In genomic region chr1:156707486-156708244, GRCh38 we compare ENCODE assay signal across 11 cellular contexts. TPM values are rescaled to one million over a fixed set of nuclear protein-coding genes. Genes with fewer than 3 reads are reported as not detected.
DNase-seq lines count a peak whose midpoint lies in the region; TF ChIP-seq lines count a peak whose summit lies in the region.
"Had no signal": no experiment of that assay in that cellular context is flagged by ENCODE, and none has a peak within 500 bp of the region (broad histone marks: within the 10 kb centered on the region; RNA-seq: fewer than 3 reads in every experiment).

No MANE protein-coding gene starts in this region.

- H2AFZ ChIP-seq in neural progenitor cell (replicated peaks): no peak overlapping the region

- in situ Hi-C loops in G401 (cut with HindIII; ENCODE audit: low sequenced_read_pairs): no loop called here

- no peak for TF ChIP-seq CTCF in ascending aorta (IDR thresholded peaks at IDR 0.05)
- no peak for TF ChIP-seq CTCF in neural progenitor cell (IDR thresholded peaks at IDR 0.05)
- no peak for TF ChIP-seq CTCF in dorsolateral prefrontal cortex (IDR thresholded peaks at IDR 0.05 in 54 of 56, conservative IDR thresholded peaks at IDR 0.05 in 2 of 56; ENCODE audit: low read depth in 1 of 56, partially characterized antibody in 56 of 56)

- H3K9me3 ChIP-seq in ascending aorta: no peaks in the 10 kb centered on the region
- H3K9me3 ChIP-seq in neural progenitor cell (ENCODE audit: low read depth): no peaks in the 10 kb centered on the region
- H3K9me3 ChIP-seq: pancreas had no signal

- no peaks in the 10 kb centered on the region for H3K36me3 ChIP-seq in ascending aorta
- H3K36me3 ChIP-seq in neural progenitor cell: no peaks in the 10 kb centered on the region
- H3K36me3 ChIP-seq: pancreas had no signal

- intact Hi-C loops in ascending aorta (cut with DNase I) (loop anchor here (5.0 kb wide), 1 partner anchor 60 kb away; the partner anchor contains the start of gene PRCC), dorsolateral prefrontal cortex (cut with DNase I) (loop anchor here in 1 of 2 donors (2.0 kb wide), 1 partner anchor 19 kb away; no protein-coding TSS in a partner anchor)

- peaks cover 78% of the 10 kb centered on the region for H3K4me1 Mint-ChIP-seq in neural progenitor cell
- H3K4me1 Mint-ChIP-seq in immature natural killer cell: peaks cover 30 to 32% of the 10 kb centered on the region in 2 donors

- H3K9ac ChIP-seq in neural progenitor cell: no peak overlapping the region

- H3K79me2 ChIP-seq in neural progenitor cell (ENCODE audit: low read depth): peaks cover 25% of the 10 kb centered on the region

- H3K36me3 Mint-ChIP-seq in neural progenitor cell (no peaks in the 10 kb centered on the region), immature natural killer cell (no peaks in the 10 kb centered on the region)

- H4K20me1 ChIP-seq in neural progenitor cell (ENCODE audit: low read depth): peaks cover 19% of the 10 kb centered on the region

- peak; percentile 60 for DNase-seq in G401 (ENCODE audit: low spot score)
- no peak for DNase-seq in ascending aorta (ENCODE audit: low spot score in 2 of 2)
- peak; percentile 84 for DNase-seq in neural progenitor cell (ENCODE audit: low spot score)
- DNase-seq in immature natural killer cell: no peak
- DNase-seq in activated naive CD4-positive, alpha-beta T cell treated with anti-CD3 and anti-CD28 coated beads, Interleukin-2, amount 50 U/mL, for 16 hours: no peak
- DNase-seq in dorsolateral prefrontal cortex: no peak
- DNase-seq: activated naive CD4-positive, alpha-beta T cell; GDM1; NCI-H2029 treated with DMSO at 0.1 percent for 48 hours; pancreas; T-helper 1 cell had no signal

- H3K27me3 ChIP-seq in ascending aorta: no peaks in the 10 kb centered on the region
- peaks cover 16% of the 10 kb centered on the region for H3K27me3 ChIP-seq in neural progenitor cell
- H3K27me3 ChIP-seq in dorsolateral prefrontal cortex: peaks cover 0 to 14% (median 0%) of the 10 kb centered on the region in 45 donors

- no peak overlapping the region for H3K4me3 ChIP-seq in ascending aorta
- peak overlapping the region; percentile 61 for H3K4me3 ChIP-seq in neural progenitor cell
- H3K4me3 ChIP-seq in dorsolateral prefrontal cortex: no peak overlapping the region
- H3K4me3 ChIP-seq: pancreas had no signal

- H3K4me2 ChIP-seq in neural progenitor cell: peak overlapping the region; percentile 96

- peaks cover 25% of the 10 kb centered on the region for H3K27me3 Mint-ChIP-seq in neural progenitor cell (ENCODE audit: insufficient read depth, low read depth)
- H3K27me3 Mint-ChIP-seq in immature natural killer cell (ENCODE audit: low read depth in 3 of 3): peaks cover 6 to 16% (median 11%) of the 10 kb centered on the region in 3 donors

- H3K27ac ChIP-seq in ascending aorta (peak overlapping the region; percentile 60 to 76), neural progenitor cell (peak overlapping the region; percentile 91), dorsolateral prefrontal cortex (peak overlapping the region in 14 of 59 donors; percentile 4 to 89 (median 68))
- H3K27ac ChIP-seq: pancreas had no signal

- H3K4me1 ChIP-seq in ascending aorta: peaks cover 10 to 38% of the 10 kb centered on the region in 2 donors
- peaks cover 74% of the 10 kb centered on the region for H3K4me1 ChIP-seq in neural progenitor cell

- H3F3A ChIP-seq in neural progenitor cell (ENCODE audit: low read depth): peaks cover 88% of the 10 kb centered on the region

- H3K27ac Mint-ChIP-seq in neural progenitor cell (peak overlapping the region; percentile 92), immature natural killer cell (no peak overlapping the region)

- no peaks in the 10 kb centered on the region for H3K9me3 Mint-ChIP-seq in neural progenitor cell
- H3K9me3 Mint-ChIP-seq in immature natural killer cell: no peaks in the 10 kb centered on the region

- H3K4me3 Mint-ChIP-seq in neural progenitor cell (peak overlapping the region; percentile 73), immature natural killer cell (peak overlapping the region in 2 of 5 donors; percentile 34 to 61)

RNA-seq across cellular contexts. Expression of gene CRABP2, which starts 2.3 kb away (rescaled TPM):
- 1,143 and 1,168 TPM in 2 replicates for total RNA-seq in G401 (2014; rRNA removed; shearing (Covaris generic))
- not detected for total RNA-seq in ascending aorta
- total RNA-seq in neural progenitor cell (ENCODE audit: low replicate concordance): 110 and 156 TPM in 2 replicates
- polyA plus RNA-seq in immature natural killer cell: not detected
- 10 to 100 TPM in 47 of 120 experiments, 1 to 10 TPM in 73; 1.8 to 25.0 (median 9.2) TPM for total RNA-seq in dorsolateral prefrontal cortex

RNA-seq across cellular contexts. Expression of gene METTL25B, which starts 20.6 kb away (rescaled TPM):
- 24.6 and 54.8 TPM in 2 replicates for total RNA-seq in G401 (2014; rRNA removed; shearing (Covaris generic))
- total RNA-seq in ascending aorta: 9.9 TPM
- total RNA-seq in neural progenitor cell (ENCODE audit: low replicate concordance): 21.4 and 26.5 TPM in 2 replicates
- 1 to 10 TPM; 4.1 to 6.3 (median 4.4) TPM for polyA plus RNA-seq in immature natural killer cell
- total RNA-seq in dorsolateral prefrontal cortex: 10 to 100 TPM; 18.8 to 53.1 (median 32.3) TPM

RNA-seq across cellular contexts. Expression of gene ISG20L2, which starts 20.9 kb away (rescaled TPM):
- 29.8 and 31.9 TPM in 2 replicates for total RNA-seq in G401 (2014; rRNA removed; shearing (Covaris generic))
- total RNA-seq in ascending aorta: 7.8 TPM
- total RNA-seq in neural progenitor cell (ENCODE audit: low replicate concordance): 17.4 and 23.7 TPM in 2 replicates
- polyA plus RNA-seq in immature natural killer cell: 10 to 100 TPM in 2 of 3 donors, 1 to 10 TPM in 1; 9.3 to 34.1 (median 15.8) TPM
- 10 to 100 TPM; 16.3 to 48.9 (median 30.2) TPM for total RNA-seq in dorsolateral prefrontal cortex

RNA-seq across cellular contexts. Expression of gene NES, which starts 30.5 kb away (rescaled TPM):
- total RNA-seq in G401 (2014; rRNA removed; shearing (Covaris generic)): 170 and 183 TPM in 2 replicates
- total RNA-seq in ascending aorta (74.1 TPM), neural progenitor cell (ENCODE audit: low replicate concordance) (83.8 and 219 TPM in 2 replicates), dorsolateral prefrontal cortex (10 to 100 TPM in 116 of 120 experiments, 1 to 10 TPM in 4; 6.0 to 31.4 (median 15.6) TPM)
- polyA plus RNA-seq in immature natural killer cell: not detected

RNA-seq across cellular contexts. Expression of gene MRPL24, which starts 33.2 kb away (rescaled TPM):
- total RNA-seq in G401 (2014; rRNA removed; shearing (Covaris generic)): 34.2 and 88.7 TPM in 2 replicates
- total RNA-seq in ascending aorta (17.0 TPM), neural progenitor cell (ENCODE audit: low replicate concordance) (21.4 and 24.7 TPM in 2 replicates), dorsolateral prefrontal cortex (10 to 100 TPM; 38.0 to 78.2 (median 53.2) TPM)
- 100 to 1,000 TPM in 1 of 3 donors, 10 to 100 TPM in 2; 75.4 to 126 (median 88.2) TPM for polyA plus RNA-seq in immature natural killer cell

Comparison
In these comparisons a context has a peak if more than half of its experiments do, and no peak if none do; other contexts are left out.
1. DNase-seq: peak in G401 (single experiment) and neural progenitor cell (single experiment); none in ascending aorta (0 of 2), immature natural killer cell (0 of 3), activated naive CD4-positive, alpha-beta T cell treated with anti-CD3 and anti-CD28 coated beads, Interleukin-2, amount 50 U/mL, for 16 hours (single experiment) and dorsolateral prefrontal cortex (0 of 10).